In the genomic region with DNA sequence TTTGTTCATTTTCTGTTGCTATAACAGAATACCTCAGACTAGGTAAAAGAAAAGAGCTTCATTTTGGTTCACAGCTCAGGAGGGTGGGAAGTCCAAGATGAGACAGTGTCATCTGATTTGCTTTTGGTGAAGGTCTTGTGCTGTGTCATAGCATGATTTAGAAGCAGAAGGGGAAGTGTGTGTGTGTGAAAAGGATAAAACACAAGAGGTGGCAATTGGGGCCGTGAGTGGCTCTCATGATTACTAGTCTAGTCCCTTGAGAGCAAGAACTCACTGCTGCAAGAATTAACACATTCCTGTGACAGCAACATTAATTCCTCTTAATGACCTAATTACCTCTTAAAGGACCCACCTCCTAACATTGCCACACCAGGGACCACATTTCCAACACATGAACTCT, we compare ENCODE assay signal across 2 cellular contexts.
TF ChIP-seq lines count a peak whose summit lies in the region.

No MANE protein-coding gene starts in this region.

TF ChIP-seq in GM12891, 5 proteins besides CTCF, POLR2A, EP300 and RAD21:
- TF ChIP-seq POLR2AphosphoS5 (IDR thresholded peaks at IDR 0.05; ENCODE audit: low read depth, low read length) (no peak), TAF1 (IDR thresholded peaks at IDR 0.05; ENCODE audit: low read depth, low read length) (no peak), SPI1 (IDR thresholded peaks at IDR 0.05; ENCODE audit: low read depth, low read length) (peak; percentile 74), PAX5 (IDR thresholded peaks at IDR 0.05; ENCODE audit: insufficient read depth, low read length, severe bottlenecking) (no peak), POU2F2 (IDR thresholded peaks at IDR 0.05; ENCODE audit: low read depth, low read length) (no peak)

TF ChIP-seq in K562, 482 proteins besides CTCF, POLR2A, EP300 and RAD21:
- TF ChIP-seq MAZ (CRISPR knock-in tag; conservative IDR thresholded peaks at IDR 0.05 in 1 of 2, IDR thresholded peaks at IDR 0.05 in 1 of 2): no peak
- no peak for TF ChIP-seq KAT8 (IDR thresholded peaks at IDR 0.05; ENCODE audit: low read depth)
- TF ChIP-seq NFE2 (IDR thresholded peaks at IDR 0.05; ENCODE audit: low read depth): 0 out of 2 replicates have a peak, but pooled peaks have one; percentile 11
- TF ChIP-seq SPI1 (IDR thresholded peaks at IDR 0.05; ENCODE audit: borderline replicate concordance, low read depth, low read length): 0 out of 2 replicates have a peak, but pooled peaks have one; percentile 2
- no peak for TF ChIP-seq MEF2A (IDR thresholded peaks at IDR 0.05; ENCODE audit: control insufficient read depth, low read depth, low read length)
- TF ChIP-seq PKNOX1 (IDR thresholded peaks at IDR 0.05): peak; percentile 12; the same call in 1 of the 2 replicates
